13 cellular contexts compared by ENCODE assay signal in the genomic region with DNA sequence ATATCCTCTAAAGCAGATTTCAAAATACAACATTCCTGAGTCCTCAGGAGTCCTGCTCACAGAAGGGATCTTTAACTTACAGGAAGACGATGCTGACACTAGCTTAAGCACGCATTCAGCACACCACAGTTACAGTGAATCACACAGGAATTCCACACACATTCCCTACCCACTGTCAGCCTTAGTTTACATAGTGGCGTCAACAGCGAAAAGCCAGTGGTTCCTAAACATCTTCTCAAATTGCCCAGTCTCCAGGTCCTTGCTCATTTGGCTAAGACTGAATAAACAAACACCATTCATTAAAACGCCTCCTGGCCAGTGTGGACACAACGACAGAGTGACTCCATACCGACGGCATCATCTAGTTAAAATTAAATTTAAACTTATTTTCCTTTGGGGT. TPM values are rescaled to one million over a fixed set of nuclear protein-coding genes. Genes with fewer than 3 reads are reported as not detected.
A peak's percentile ranks its signal among the peaks of the same experiment; 100 is the strongest.
DNase-seq lines count a peak whose midpoint lies in the region; ATAC-seq and TF ChIP-seq lines count a peak whose summit lies in the region.
"Not testable (repeated sequence)": the region's sequence is repeated elsewhere in the genome, so short reads cannot be mapped to it uniquely, and the experiment has no call there.
"Had no signal": no experiment of that assay in that cellular context is flagged by ENCODE, and none has a peak within 500 bp of the region (broad histone marks: within the 10 kb centered on the region; RNA-seq: fewer than 3 reads in every experiment).

No MANE protein-coding gene starts in this region.

- not testable (repeated sequence) for H3K36me3 ChIP-seq in BJ (ENCODE audit: control insufficient read depth, insufficient read depth, low read length); mesodermal cell (ENCODE audit: control insufficient read depth, insufficient read depth, low read length)

- H4K5ac ChIP-seq in H9 (ENCODE audit: insufficient read length, low read depth, low read length), result not testable (repeated sequence)

- not testable (repeated sequence) for H2AK5ac ChIP-seq in H9 (ENCODE audit: insufficient read length, low read length)

- CTCF ChIA-PET in BJ (lab: Yijun Ruan, JAX); WTC11 (lab: Charles Lee): not testable (repeated sequence)

- H2AFZ ChIP-seq in H9 (ENCODE audit: low read length), result not testable (repeated sequence)

- H4K8ac ChIP-seq in H9 (replicated peaks; ENCODE audit: insufficient read length, low read depth, low read length), result not testable (repeated sequence)

- not testable (repeated sequence) for H2BK20ac ChIP-seq in H9 (ENCODE audit: low read depth, low read length, poor library complexity, severe bottlenecking)

- not testable (repeated sequence) for H3K79me2 ChIP-seq in H9 (ENCODE audit: insufficient read depth, low read length)

- not testable (repeated sequence) for H3K27ac ChIP-seq in H9 (ENCODE audit: insufficient read length, low read depth, low read length)
- peak overlapping the region; percentile 16 for H3K27ac ChIP-seq in mesodermal cell (ENCODE audit: low read depth, low read length, severe bottlenecking)

- not testable (repeated sequence) for H3K18ac ChIP-seq in H9 (ENCODE audit: insufficient read length, low read depth, low read length)

- H3K14ac ChIP-seq in H9 (ENCODE audit: insufficient read depth, low read length), result not testable (repeated sequence)

- H3K4me1 ChIP-seq in H9 (ENCODE audit: insufficient read depth, low read length); mesodermal cell (ENCODE audit: control insufficient read depth, insufficient read depth, low read length, poor library complexity, severe bottlenecking): not testable (repeated sequence)

- not testable (repeated sequence) for H3K9me3 ChIP-seq in H9 (ENCODE audit: control insufficient read depth, low read depth, low read length); mesodermal cell (ENCODE audit: control insufficient read depth, low read length)

- not testable (repeated sequence) for H3K9me3 Mint-ChIP-seq in H9, WTC11

- H3K23ac ChIP-seq in H9 (ENCODE audit: insufficient read length, low read depth, low read length), result not testable (repeated sequence)

- H3K27me3 ChIP-seq in BJ (ENCODE audit: control insufficient read depth, insufficient read depth, low read length); H9 (ENCODE audit: insufficient read depth, low read length): not testable (repeated sequence)

- not testable (repeated sequence) for H3K9ac ChIP-seq in H9 (ENCODE audit: extremely low read depth, insufficient read length, low read length)

- not testable (repeated sequence) for H3K4me1 Mint-ChIP-seq in H9, WTC11

- H3K4me2 ChIP-seq in H9 (ENCODE audit: insufficient read depth, insufficient read length, low read length), result not testable (repeated sequence)

- not testable (repeated sequence) for H2BK15ac ChIP-seq in H9 (ENCODE audit: low read depth, low read length)

- not testable (repeated sequence) for H3K79me1 ChIP-seq in H9 (ENCODE audit: insufficient read depth, low read depth, low read length, poor library complexity, severe bottlenecking)

- H3K27ac Mint-ChIP-seq in H9, result not testable (repeated sequence)
- H3K27ac Mint-ChIP-seq in WTC11, result peak overlapping the region; percentile 12; the same call in 1 of the 2 replicates

- H4K20me1 ChIP-seq in H9 (ENCODE audit: control insufficient read depth, insufficient read depth, insufficient read length), result not testable (repeated sequence)

- H4K91ac ChIP-seq in H9 (ENCODE audit: insufficient read length, low read depth, low read length), result not testable (repeated sequence)

- TF ChIP-seq CTCF in BJ (IDR thresholded peaks at IDR 0.05; ENCODE audit: insufficient read depth, low read depth, low read length); H9 (conservative IDR thresholded peaks at IDR 0.05); WTC11 (IDR thresholded peaks at IDR 0.05); foreskin fibroblast (IDR thresholded peaks at IDR 0.05; ENCODE audit: low read depth, low read length): not testable (repeated sequence)

- H3K4me3 ChIP-seq in BJ (ENCODE audit: low read depth, low read length); mesodermal cell (ENCODE audit: extremely low read depth, insufficient read depth, low read length, poor library complexity, severe bottlenecking): not testable (repeated sequence)
- peak overlapping the region in 1 of 2 donors; percentile 19 for H3K4me3 ChIP-seq in foreskin fibroblast (ENCODE audit: low read depth in 1 of 2, low read length in 2 of 2)

- not testable (repeated sequence) for H3T11ph ChIP-seq in H9 (ENCODE audit: low read length)

- not testable (repeated sequence) for H3K36me3 Mint-ChIP-seq in H9 (ENCODE audit: insufficient read depth in 1 of 3, low read depth in 3 of 3); WTC11

- POLR2A ChIA-PET in BJ (lab: Charles Lee); WTC11 (lab: Charles Lee): not testable (repeated sequence)

- not testable (repeated sequence) for H3K56ac ChIP-seq in H9 (ENCODE audit: insufficient read length, low read depth, low read length)

- ATAC-seq in WTC11, result peak; percentile 93

- WGBS in H9 (ENCODE audit: extremely low coverage, insufficient read length, low lambda C conversion rate), result no CpG with 5 or more reads among the region's 8 CpGs
- 0 to 10% methylated on average over 2 to 3 of the region's 8 CpGs for WGBS in mesodermal cell (ENCODE audit: insufficient coverage in 2 of 2), 2 experiments

- peak; percentile 39 for DNase-seq in BJ (ENCODE audit: low read depth)
- peak; percentile 17 for DNase-seq in H9
- DNase-seq in NCI-H526 (lab: John Stamatoyannopoulos, UW), result peak; percentile 49 to 51
- DNase-seq in WTC11 (ENCODE audit: low spot score), result not testable (repeated sequence)
- peak; percentile 12 for DNase-seq in dedifferentiated amniotic fluid mesenchymal stem cell (ENCODE audit: extremely low spot score)
- DNase-seq in foreskin fibroblast, result peak; percentile 31 to 38
- DNase-seq in stromal cell of bone marrow (ENCODE audit: low read depth), result peak; percentile 2

- H3K23me2 ChIP-seq in H9 (ENCODE audit: insufficient read length, low read depth, low read length, poor library complexity, severe bottlenecking), result not testable (repeated sequence)

- H2BK120ac ChIP-seq in H9 (ENCODE audit: low read depth, low read length, poor library complexity, severe bottlenecking), result not testable (repeated sequence)

- H2BK5ac ChIP-seq in H9 (ENCODE audit: insufficient read length, low read length), result not testable (repeated sequence)

- H3K27me3 Mint-ChIP-seq in H9 (ENCODE audit: low read depth); WTC11 (ENCODE audit: low read depth): not testable (repeated sequence)

- H3K4me3 Mint-ChIP-seq in H9, WTC11: not testable (repeated sequence)

- H2BK12ac ChIP-seq in H9 (ENCODE audit: insufficient read length, low read depth, low read length), result not testable (repeated sequence)

- not testable (repeated sequence) for H3K4ac ChIP-seq in H9 (ENCODE audit: low read depth, low read length)

RNA-seq across cellular contexts. Expression of a gene that starts 17.6 kb away (rescaled TPM):
- polyA plus RNA-seq in BJ (2011; rRNA removed), result 0.15 TPM in 1 of 2 replicates, not detected in the other
- not detected in 2 replicates for polyA minus RNA-seq in BJ (2011; rRNA and poly(A)+ RNA removed)
- total RNA-seq in H9 (2021), result not detected in 2 replicates
- not detected in 3 replicates for total RNA-seq in WTC11 (2021)
- polyA plus RNA-seq in mesodermal cell (2013, experiment 1 of 2), result not detected
- not detected for polyA plus RNA-seq in mesodermal cell (2013, experiment 2 of 2)
- total RNA-seq: activated CD8-positive, alpha-beta T cell treated with anti-CD3 and anti-CD28 coated beads for 36 hours; mesothelial cell of epicardium; naive thymus-derived CD8-positive, alpha-beta T cell; ovary; thoracic aorta had no signal
- polyA plus RNA-seq: naive thymus-derived CD8-positive, alpha-beta T cell had no signal
